ENCODE assay signal across 1 cellular context in the genomic region with DNA sequence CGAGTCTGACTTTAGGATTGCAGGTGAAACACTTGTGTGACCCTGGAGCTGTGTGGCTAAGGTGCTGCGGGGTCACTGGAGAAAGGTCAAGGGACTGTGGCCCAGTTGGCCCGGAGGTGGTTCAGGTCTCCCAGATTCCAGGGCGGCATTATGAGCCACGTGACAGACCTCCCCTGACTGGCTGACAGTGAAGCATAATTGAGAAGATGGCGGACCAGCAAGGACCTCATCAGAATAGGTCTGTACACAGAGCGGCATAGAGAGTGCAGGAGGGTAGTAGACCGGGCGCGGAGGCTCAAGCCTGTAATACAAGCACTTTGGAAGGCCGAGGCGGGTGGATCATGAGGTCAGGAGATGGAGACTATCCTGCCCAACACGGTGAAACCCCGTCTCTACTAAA.
TF ChIP-seq lines count a peak whose summit lies in the region.

No MANE protein-coding gene starts in this region.

TF ChIP-seq in K562, 482 proteins besides CTCF, POLR2A, EP300 and RAD21:
- TF ChIP-seq ZC3H4 (CRISPR knock-in tag; IDR thresholded peaks at IDR 0.05; ENCODE audit: borderline replicate concordance) (no peak), NRF1 (conservative IDR thresholded peaks at IDR 0.05 in 1 of 2, IDR thresholded peaks at IDR 0.05 in 1 of 2) (no peak)
